2 cellular contexts compared by ENCODE assay signal in the genomic region with DNA sequence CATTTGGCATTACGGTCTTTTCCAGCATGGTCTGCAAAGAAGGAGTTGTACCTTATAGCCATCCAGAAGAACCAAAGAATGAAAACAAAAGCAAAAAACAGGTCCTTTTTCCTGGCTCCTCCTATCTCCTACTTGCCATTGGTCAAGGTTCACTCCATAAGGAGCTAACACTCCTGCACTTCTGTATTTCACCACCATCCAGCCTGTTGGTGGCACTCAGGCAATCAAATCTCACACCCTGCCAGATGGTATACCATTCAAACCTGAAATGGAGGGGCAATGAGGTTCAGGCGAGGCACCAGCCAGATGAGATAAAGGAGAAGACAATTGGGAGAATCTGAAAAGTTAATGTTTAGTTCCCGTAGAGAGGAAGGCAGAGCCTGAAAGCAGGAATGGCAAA.
TF ChIP-seq lines count a peak whose summit lies in the region.

No MANE protein-coding gene starts in this region.

TF ChIP-seq in HepG2, 621 proteins besides CTCF, POLR2A, EP300 and RAD21:
- TF ChIP-seq ZFP36L2 (CRISPR knock-in tag; IDR thresholded peaks at IDR 0.05) (no peak), ZFP41 (CRISPR knock-in tag; IDR thresholded peaks at IDR 0.05; ENCODE audit: borderline replicate concordance) (no peak), ZNF10 (CRISPR knock-in tag; IDR thresholded peaks at IDR 0.05; ENCODE audit: borderline replicate concordance, low read depth) (no peak), EZH2 (conservative IDR thresholded peaks at IDR 0.05; ENCODE audit: low read depth, low read length) (no peak)
- TF ChIP-seq, protein P1, sequence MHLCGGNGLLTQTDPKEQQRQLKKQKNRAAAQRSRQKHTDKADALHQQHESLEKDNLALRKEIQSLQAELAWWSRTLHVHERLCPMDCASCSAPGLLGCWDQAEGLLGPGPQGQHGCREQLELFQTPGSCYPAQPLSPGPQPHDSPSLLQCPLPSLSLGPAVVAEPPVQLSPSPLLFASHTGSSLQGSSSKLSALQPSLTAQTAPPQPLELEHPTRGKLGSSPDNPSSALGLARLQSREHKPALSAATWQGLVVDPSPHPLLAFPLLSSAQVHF (CRISPR knock-in tag; IDR thresholded peaks at IDR 0.05): no peak

TF ChIP-seq in IMR-90, 13 proteins besides CTCF, POLR2A, EP300 and RAD21:
- TF ChIP-seq, protein P2, sequence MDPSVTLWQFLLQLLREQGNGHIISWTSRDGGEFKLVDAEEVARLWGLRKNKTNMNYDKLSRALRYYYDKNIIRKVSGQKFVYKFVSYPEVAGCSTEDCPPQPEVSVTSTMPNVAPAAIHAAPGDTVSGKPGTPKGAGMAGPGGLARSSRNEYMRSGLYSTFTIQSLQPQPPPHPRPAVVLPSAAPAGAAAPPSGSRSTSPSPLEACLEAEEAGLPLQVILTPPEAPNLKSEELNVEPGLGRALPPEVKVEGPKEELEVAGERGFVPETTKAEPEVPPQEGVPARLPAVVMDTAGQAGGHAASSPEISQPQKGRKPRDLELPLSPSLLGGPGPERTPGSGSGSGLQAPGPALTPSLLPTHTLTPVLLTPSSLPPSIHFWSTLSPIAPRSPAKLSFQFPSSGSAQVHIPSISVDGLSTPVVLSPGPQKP (IDR thresholded peaks at IDR 0.05; ENCODE audit: borderline replicate concordance, low read depth, low read length): no peak
- TF ChIP-seq MAZ (IDR thresholded peaks at IDR 0.05; ENCODE audit: borderline replicate concordance, low read depth, low read length) (no peak), MXI1 (IDR thresholded peaks at IDR 0.05; ENCODE audit: borderline replicate concordance, low read depth, low read length) (no peak), BHLHE40 (IDR thresholded peaks at IDR 0.05; ENCODE audit: low read depth, low read length) (no peak)
